ENCODE assay signal across 20 cellular contexts in genomic region chr14:102007916-102008418, GRCh38.
"Had no signal": no experiment of that assay in that cellular context is flagged by ENCODE, and none has a peak within 500 bp of the region (broad histone marks: within the 10 kb centered on the region; RNA-seq: fewer than 3 reads in every experiment).

No MANE protein-coding gene starts in this region.

- H3K27ac ChIP-seq: adrenal gland, esophagus squamous epithelium, hepatocyte, prostate gland, suprapubic skin, transverse colon, vagina had no signal

- H3K4me1 Mint-ChIP-seq: activated CD4-positive, alpha-beta T cell treated with anti-CD3 and anti-CD28 coated beads, Interleukin-2, amount 10 ng/mL, durations not matched to agents 7 days and 5 days; activated naive CD4-positive, alpha-beta T cell treated with anti-CD3 and anti-CD28 coated beads, Interleukin-2, amount 50 U/mL, for 24 hours had no signal

- H3K9me3 ChIP-seq: adrenal gland, esophagus squamous epithelium, prostate gland, suprapubic skin, transverse colon, vagina had no signal

- H3K27me3 Mint-ChIP-seq: activated CD4-positive, alpha-beta T cell treated with anti-CD3 and anti-CD28 coated beads, Interleukin-2, amount 10 ng/mL, durations not matched to agents 7 days and 5 days; activated naive CD4-positive, alpha-beta T cell treated with anti-CD3 and anti-CD28 coated beads, Interleukin-2, amount 50 U/mL, for 24 hours; dendritic cell treated with granulocyte-macrophage colony-stimulating factor and Interleukin-4, amounts not matched to agents 40 ng/mL and 50 ng/mL, for 4 days; stimulated activated naive CD8-positive, alpha-beta T cell treated with anti-CD3 and anti-CD28 coated beads, Interleukin-15, Interleukin-2, amounts not matched to agents 100 ng/mL and 50 ng/mL, for 24 hours had no signal

- H3K9me3 Mint-ChIP-seq: activated CD4-positive, alpha-beta T cell treated with anti-CD3 and anti-CD28 coated beads, Interleukin-2, amount 10 ng/mL, durations not matched to agents 7 days and 5 days; activated naive CD4-positive, alpha-beta T cell treated with anti-CD3 and anti-CD28 coated beads, Interleukin-2, amount 50 U/mL, for 24 hours; activated T-cell treated with anti-CD3 and anti-CD28 coated beads, Interleukin-2, amount 50 U/mL, for 4 hours; dendritic cell treated with granulocyte-macrophage colony-stimulating factor and Interleukin-4, amounts not matched to agents 40 ng/mL and 50 ng/mL, for 4 days; stimulated activated naive CD8-positive, alpha-beta T cell treated with anti-CD3 and anti-CD28 coated beads, Interleukin-15, Interleukin-2, amounts not matched to agents 100 ng/mL and 50 ng/mL, for 24 hours had no signal

- H3K27me3 ChIP-seq: adrenal gland, esophagus squamous epithelium, hepatocyte, suprapubic skin, transverse colon, vagina had no signal

- H3K4me1 ChIP-seq: adrenal gland, esophagus squamous epithelium, prostate gland, suprapubic skin, transverse colon, vagina had no signal

- H3K4me3 ChIP-seq: adrenal gland, esophagus squamous epithelium, hepatocyte, prostate gland, suprapubic skin, transverse colon, vagina had no signal

- DNase-seq: activated CD4-positive, alpha-beta T cell treated with anti-CD3 and anti-CD28 coated beads, Interleukin-2, amount 10 ng/mL, durations not matched to agents 7 days and 5 days; activated CD8-positive, alpha-beta T cell treated with anti-CD3 and anti-CD28 coated beads, Interleukin-2, amount 10 ng/mL, durations not matched to agents 7 days and 5 days; activated effector memory CD4-positive, alpha-beta T cell treated with Interleukin-2 at 50 U/mL for 16 hours; activated T-cell treated with anti-CD3 and anti-CD28 coated beads, Interleukin-2, amount 50 U/mL, for 4 hours; adrenal gland; effector CD8-positive, alpha-beta T cell; esophagus squamous epithelium; islet precursor cell; left colon; right cardiac atrium; stimulated activated CD4-positive, alpha-beta T cell treated with anti-CD3 and anti-CD28 coated beads, Interleukin-2, amount 100 ng/mL, for 24 hours; transverse colon had no signal

- H3K4me3 Mint-ChIP-seq: activated CD4-positive, alpha-beta T cell treated with anti-CD3 and anti-CD28 coated beads, Interleukin-2, amount 10 ng/mL, durations not matched to agents 7 days and 5 days; activated CD8-positive, alpha-beta T cell treated with anti-CD3 and anti-CD28 coated beads, Interleukin-2, amount 10 ng/mL, durations not matched to agents 7 days and 5 days; activated naive CD4-positive, alpha-beta T cell treated with anti-CD3 and anti-CD28 coated beads, Interleukin-2, amount 50 U/mL, for 24 hours; activated T-cell treated with anti-CD3 and anti-CD28 coated beads, Interleukin-2, amount 50 U/mL, for 4 hours; dendritic cell treated with granulocyte-macrophage colony-stimulating factor and Interleukin-4, amounts not matched to agents 40 ng/mL and 50 ng/mL, for 4 days; stimulated activated naive CD8-positive, alpha-beta T cell treated with anti-CD3 and anti-CD28 coated beads, Interleukin-15, Interleukin-2, amounts not matched to agents 100 ng/mL and 50 ng/mL, for 24 hours had no signal

- H3K27ac Mint-ChIP-seq: activated CD4-positive, alpha-beta T cell treated with anti-CD3 and anti-CD28 coated beads, Interleukin-2, amount 10 ng/mL, durations not matched to agents 7 days and 5 days; activated CD8-positive, alpha-beta T cell treated with anti-CD3 and anti-CD28 coated beads, Interleukin-2, amount 10 ng/mL, durations not matched to agents 7 days and 5 days; activated naive CD4-positive, alpha-beta T cell treated with anti-CD3 and anti-CD28 coated beads, Interleukin-2, amount 50 U/mL, for 24 hours; dendritic cell treated with granulocyte-macrophage colony-stimulating factor and Interleukin-4, amounts not matched to agents 40 ng/mL and 50 ng/mL, for 4 days; stimulated activated naive CD8-positive, alpha-beta T cell treated with anti-CD3 and anti-CD28 coated beads, Interleukin-15, Interleukin-2, amounts not matched to agents 100 ng/mL and 50 ng/mL, for 24 hours had no signal

- ATAC-seq: activated CD4-positive, CD25-positive, alpha-beta regulatory T cell treated with anti-CD3 and anti-CD28 coated beads, Interleukin-2, amount 50 U/mL, for 24 hours; activated CD8-positive, alpha-beta T cell treated with anti-CD3 and anti-CD28 coated beads, Interleukin-2, amount 10 ng/mL, durations not matched to agents 7 days and 5 days; activated T-cell treated with anti-CD3 and anti-CD28 coated beads, Interleukin-2, amount 50 U/mL, for 4 hours; left colon; right cardiac atrium had no signal
